ENCODE assay signal across 8 cellular contexts in genomic region chr6:131807644-131808459, GRCh38. TPM values are rescaled to one million over a fixed set of nuclear protein-coding genes. Genes with fewer than 3 reads are reported as not detected.
DNase-seq lines count a peak whose midpoint lies in the region; ATAC-seq, FAIRE-seq and TF ChIP-seq lines count a peak whose summit lies in the region.

TSS of gene ENPP1 (plus strand) at chr6:131808020. CDS start at chr6:131808036, 16 bp downstream.

- H3K4me2 ChIP-seq in astrocyte (ENCODE audit: low read length), result peak within 1 kb of the TSS; percentile 97

- H3K36me3 Mint-ChIP-seq in astrocyte (ENCODE audit: low read depth, unreplicated experiment), result no peaks in the 10 kb centered on the region

- H4K20me1 ChIP-seq in astrocyte (ENCODE audit: insufficient read depth, low read length), result peaks cover 4% of the 10 kb centered on the region

- intact Hi-C loops in psoas muscle (cut with DNase I), result no loop called here

- peak; percentile 61 for TF ChIP-seq CTCF in LNCaP clone FGC (IDR thresholded peaks at IDR 0.05; ENCODE audit: control insufficient read depth, extremely low read depth, insufficient read depth)
- no peak for TF ChIP-seq CTCF in astrocyte (IDR thresholded peaks at IDR 0.05; ENCODE audit: insufficient read depth, low read depth, low read length)
- TF ChIP-seq CTCF in psoas muscle (IDR thresholded peaks at IDR 0.05), result peak; percentile 36

- peaks cover 5% of the 10 kb centered on the region for H3K4me1 Mint-ChIP-seq in astrocyte (ENCODE audit: low read depth, unreplicated experiment)

- peak within 1 kb of the TSS; percentile 36 for H3K27ac Mint-ChIP-seq in astrocyte (ENCODE audit: unreplicated experiment)

- 0 to 1% (median 1%) methylated on average over 63 to 99 of the region's 99 CpGs for WGBS in psoas muscle, 3 donors

- DNase-seq in COLO829 (ENCODE audit: low spot score), result peak; percentile 38
- DNase-seq in LNCaP clone FGC (ENCODE audit: low read depth), result peak; percentile 23
- DNase-seq in T-helper 2 cell, result peak; percentile 10 to 76 (median 26)
- peak; percentile 47 for DNase-seq in astrocyte (ENCODE audit: low read depth)
- DNase-seq in hepatic stellate cell (ENCODE audit: low spot score), result peak; percentile 74
- peak; percentile 85 to 90 for DNase-seq in psoas muscle
- no peak for DNase-seq in NCI-H187 (lab: John Stamatoyannopoulos, UW)

- H3K9me3 ChIP-seq in astrocyte (ENCODE audit: insufficient read depth, low read depth, low read length) (no peaks in the 10 kb centered on the region), psoas muscle (no peaks in the 10 kb centered on the region)

- H3K27me3 ChIP-seq in astrocyte (ENCODE audit: insufficient read depth, low read length) (no peaks in the 10 kb centered on the region), psoas muscle (ENCODE audit: insufficient read depth in 3 of 3, low read length in 2 of 3) (no peaks in the 10 kb centered on the region)

- H3K27me3 Mint-ChIP-seq in astrocyte (ENCODE audit: low read depth, unreplicated experiment), result peaks cover 17% of the 10 kb centered on the region

- ATAC-seq in GM21737 (IDR thresholded peaks at IDR 0.05; ENCODE audit: unreplicated experiment) (peak; percentile 57), psoas muscle (peak; percentile 93 to 99 (median 98))

- peak within 1 kb of the TSS; percentile 88 for H3K4me3 Mint-ChIP-seq in astrocyte (ENCODE audit: unreplicated experiment)

- H3K27ac ChIP-seq in astrocyte (ENCODE audit: low read depth, low read length), result peak within 1 kb of the TSS; percentile 47
- H3K27ac ChIP-seq in psoas muscle, result peak within 1 kb of the TSS; percentile 78

- H3K36me3 ChIP-seq in astrocyte (ENCODE audit: insufficient read depth, low read length) (no peaks in the 10 kb centered on the region), psoas muscle (ENCODE audit: insufficient read depth in 1 of 2, low read depth in 1 of 2) (no peaks in the 10 kb centered on the region)

- peak within 1 kb of the TSS; percentile 78 for H3K9ac ChIP-seq in astrocyte (ENCODE audit: low read length)

- peaks cover 5% of the 10 kb centered on the region for H3K4me1 ChIP-seq in astrocyte (ENCODE audit: insufficient read depth, low read length)
- H3K4me1 ChIP-seq in psoas muscle, result peaks cover 4% of the 10 kb centered on the region

- FAIRE-seq in astrocyte (lab: Jason Lieb, UNC), result no peak

- no peaks in the 10 kb centered on the region for H3K9me3 Mint-ChIP-seq in astrocyte (ENCODE audit: unreplicated experiment)

- H2AFZ ChIP-seq in astrocyte (ENCODE audit: low read depth, low read length), result peak within 1 kb of the TSS; percentile 77

- H3K79me2 ChIP-seq in astrocyte (ENCODE audit: insufficient read depth, low read length), result peaks cover 7% of the 10 kb centered on the region

- H3K4me3 ChIP-seq in LNCaP clone FGC (ENCODE audit: low read depth, low read length) (peak within 1 kb of the TSS; percentile 62), astrocyte (ENCODE audit: insufficient read depth, low read depth, low read length) (peak within 1 kb of the TSS; percentile 77), psoas muscle (peak within 1 kb of the TSS; percentile 80)

RNA-seq across cellular contexts. Expression of gene ENPP1, which starts in this region (rescaled TPM):
- total RNA-seq in astrocyte (7.1 and 8.9 TPM in 2 replicates), psoas muscle (1 to 10 TPM; 1.6 to 4.9 (median 2.6) TPM)
- 1 to 10 TPM in 1 of 3 donors, under 1 TPM in 2; 0.65 to 1.2 (median 0.66) TPM for polyA plus RNA-seq in psoas muscle

Comparison
In these comparisons a context has a peak if more than half of its experiments do, and no peak if none do; other contexts are left out.
1. DNase-seq: peak in COLO829 (single experiment), LNCaP clone FGC (single experiment), T-helper 2 cell (5 of 5), astrocyte (single experiment), hepatic stellate cell (single experiment) and psoas muscle (2 of 2); none in NCI-H187 (0 of 2).
2. Peak in every context shown above with its lines, with median percentiles within 50 percentile points of each other: H3K4me3 ChIP-seq.